In the genomic region with DNA sequence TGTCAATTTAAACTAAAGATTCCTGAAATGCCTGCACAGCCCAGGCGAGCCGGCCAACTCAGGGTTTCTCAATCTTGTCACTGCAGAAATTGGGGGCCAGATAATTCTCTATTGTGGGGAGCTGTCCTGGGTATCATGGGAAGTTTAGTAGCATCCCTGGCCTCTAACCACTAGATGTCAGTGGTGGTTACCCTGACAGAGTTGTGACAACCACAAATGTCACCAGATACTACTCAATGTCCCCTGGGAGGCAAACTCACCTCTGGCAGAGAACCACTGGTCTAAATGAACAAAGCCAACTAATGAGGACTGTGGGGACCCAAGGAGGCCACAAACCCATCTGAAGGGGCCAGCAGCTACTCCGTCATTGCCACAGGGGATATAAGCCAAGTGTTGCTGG, we compare ENCODE assay signal across 8 cellular contexts.
DNase-seq lines count a peak whose midpoint lies in the region; ATAC-seq and TF ChIP-seq lines count a peak whose summit lies in the region.

No MANE protein-coding gene starts in this region.

- CTCF ChIA-PET in activated CD4-positive, alpha-beta memory T cell treated with anti-CD3 and anti-CD28 coated beads, Interleukin-2, amount 10 ng/mL, durations not matched to agents 7 days and 5 days (lab: Charles Lee), result interaction anchor here (1.0 to 1.8 kb wide), 5 partner anchors 9 to 362 kb away, joined by 4 to 7 read pairs (median 4); no protein-coding TSS in a partner anchor

- intact Hi-C loops in CD14-positive monocyte (cut with micrococcal nuclease) (loop anchor here in 1 of 2 donors (5.0 kb wide), 1 partner anchor 361 kb away; no protein-coding TSS in a partner anchor), prostate gland (cut with DNase I) (no loop called here)

- ATAC-seq in GM18498 (IDR thresholded peaks at IDR 0.05; ENCODE audit: unreplicated experiment) (peak; percentile 78), HG03025 (IDR thresholded peaks at IDR 0.05; ENCODE audit: low FRiP score, unreplicated experiment) (peak; percentile 66)

- TF ChIP-seq POLR2A in prostate gland (IDR thresholded peaks at IDR 0.05), result no peak

- H3K27ac Mint-ChIP-seq in CD14-positive monocyte, result no peak overlapping the region
- H3K27ac Mint-ChIP-seq in activated CD4-positive, alpha-beta memory T cell treated with anti-CD3 and anti-CD28 coated beads, Interleukin-2, amount 10 ng/mL, durations not matched to agents 7 days and 5 days, result no peak overlapping the region

- H3K4me3 Mint-ChIP-seq in CD14-positive monocyte, result no peak overlapping the region
- H3K4me3 Mint-ChIP-seq in activated CD4-positive, alpha-beta memory T cell treated with anti-CD3 and anti-CD28 coated beads, Interleukin-2, amount 10 ng/mL, durations not matched to agents 7 days and 5 days, result no peak overlapping the region

- TF ChIP-seq CTCF in CD14-positive monocyte (IDR thresholded peaks at IDR 0.05) (peak; percentile 44), prostate gland (IDR thresholded peaks at IDR 0.05) (peak in 3 of 4 experiments; percentile 51 to 69 (median 65))

- peaks cover 0 to 15% (median 9%) of the 10 kb centered on the region in 7 donors for H3K9me3 Mint-ChIP-seq in CD14-positive monocyte
- H3K9me3 Mint-ChIP-seq in activated CD4-positive, alpha-beta memory T cell treated with anti-CD3 and anti-CD28 coated beads, Interleukin-2, amount 10 ng/mL, durations not matched to agents 7 days and 5 days, result no peaks in the 10 kb centered on the region

- peaks cover 0 to 1% (median 1%) of the 10 kb centered on the region in 3 donors for H3K27me3 Mint-ChIP-seq in CD14-positive monocyte (ENCODE audit: low read depth in 3 of 3)
- peaks cover 22% of the 10 kb centered on the region for H3K27me3 Mint-ChIP-seq in activated CD4-positive, alpha-beta memory T cell treated with anti-CD3 and anti-CD28 coated beads, Interleukin-2, amount 10 ng/mL, durations not matched to agents 7 days and 5 days

- no peaks in the 10 kb centered on the region for H3K9me3 ChIP-seq in prostate gland

- DNase-seq in CD14-positive monocyte (ENCODE audit: low spot score), result no peak
- DNase-seq in NCI-H2227 (lab: John Stamatoyannopoulos, UW; ENCODE audit: unreplicated experiment), result peak; percentile 38
- DNase-seq in activated CD4-positive, alpha-beta memory T cell treated with anti-CD3 and anti-CD28 coated beads, Interleukin-2, amount 10 ng/mL, durations not matched to agents 7 days and 5 days, result peak; percentile 34
- DNase-seq in glomerular visceral epithelial cell (ENCODE audit: extremely low spot score), result peak; percentile 17
- peak; percentile 28 for DNase-seq in prostate gland (ENCODE audit: low spot score)
- no peak for DNase-seq in HCEC 1CT

- H3K4me3 ChIP-seq in prostate gland, result no peak overlapping the region

- no peaks in the 10 kb centered on the region for H3K27me3 ChIP-seq in prostate gland (replicated peaks; ENCODE audit: insufficient read depth)

- H3K4me1 Mint-ChIP-seq in CD14-positive monocyte, result no peaks in the 10 kb centered on the region
- H3K4me1 Mint-ChIP-seq in activated CD4-positive, alpha-beta memory T cell treated with anti-CD3 and anti-CD28 coated beads, Interleukin-2, amount 10 ng/mL, durations not matched to agents 7 days and 5 days, result peaks cover 2% of the 10 kb centered on the region

- H3K36me3 ChIP-seq in prostate gland, result no peaks in the 10 kb centered on the region

- no peaks in the 10 kb centered on the region for H3K36me3 Mint-ChIP-seq in CD14-positive monocyte
- no peaks in the 10 kb centered on the region for H3K36me3 Mint-ChIP-seq in activated CD4-positive, alpha-beta memory T cell treated with anti-CD3 and anti-CD28 coated beads, Interleukin-2, amount 10 ng/mL, durations not matched to agents 7 days and 5 days (ENCODE audit: low read depth)

- no peak overlapping the region for H3K27ac ChIP-seq in prostate gland

- 17% methylated on average over 3 of the region's 3 CpGs for WGBS in prostate gland

- no peaks in the 10 kb centered on the region for H3K4me1 ChIP-seq in prostate gland (replicated peaks)

- POLR2A ChIA-PET in activated CD4-positive, alpha-beta memory T cell treated with anti-CD3 and anti-CD28 coated beads, Interleukin-2, amount 10 ng/mL, durations not matched to agents 7 days and 5 days (lab: Charles Lee), result no interaction called here

Comparison
In these comparisons a context has a peak if more than half of its experiments do, and no peak if none do; other contexts are left out.
1. DNase-seq: peak in NCI-H2227 (single experiment), activated CD4-positive, alpha-beta memory T cell treated with anti-CD3 and anti-CD28 coated beads, Interleukin-2, amount 10 ng/mL, durations not matched to agents 7 days and 5 days (single experiment), glomerular visceral epithelial cell (single experiment) and prostate gland (single experiment); none in CD14-positive monocyte (single experiment) and HCEC 1CT (single experiment).